ENCODE assay signal across 7 cellular contexts in the genomic region with DNA sequence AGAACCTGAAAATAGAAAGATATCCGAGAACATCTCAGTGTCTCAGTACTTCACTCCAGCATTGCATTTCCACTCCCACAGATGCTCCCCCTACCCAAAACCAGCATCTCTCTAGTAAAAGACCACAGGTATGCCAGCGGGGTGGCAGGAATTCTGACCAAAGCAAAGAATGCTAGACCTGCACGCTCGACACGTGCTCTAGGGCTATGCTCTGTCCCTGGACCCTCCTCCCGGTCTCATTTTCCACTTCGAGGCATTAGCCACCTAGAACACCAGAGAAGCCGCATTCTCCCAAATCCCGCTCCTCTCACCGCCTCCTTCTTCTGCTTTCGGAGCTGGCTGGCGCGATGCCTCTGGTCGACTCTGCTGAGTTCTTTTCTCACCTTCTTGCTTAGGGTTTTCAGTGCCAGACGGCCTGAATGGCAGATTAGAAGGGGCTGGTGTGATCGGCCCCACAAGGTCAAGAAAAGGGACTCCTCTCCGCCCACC. TPM values are rescaled to one million over a fixed set of nuclear protein-coding genes. Genes with fewer than 3 reads are reported as not detected.
A peak's percentile ranks its signal among the peaks of the same experiment; 100 is the strongest.
DNase-seq lines count a peak whose midpoint lies in the region; ATAC-seq and TF ChIP-seq lines count a peak whose summit lies in the region.

No MANE protein-coding gene starts in this region.

- POLR2A ChIA-PET in RWPE1 (lab: Yijun Ruan, JAX; ENCODE audit: low non-redundant PET) = interaction anchor here (0.5 to 1.3 kb wide), 6 partner anchors 12 to 420 kb away, joined by 3 to 5 read pairs (median 4); partner anchors contain the start of genes SMG6 and SRR

- H3K4me3 ChIP-seq in fibroblast of mammary gland (ENCODE audit: control insufficient read depth, low read depth, low read length) = peak overlapping the region; percentile 97
- peak overlapping the region; percentile 91 for H3K4me3 ChIP-seq in osteoblast (ENCODE audit: insufficient read depth, low read length)

- H3K4me1 ChIP-seq in osteoblast (ENCODE audit: insufficient read depth, low read length) = peaks cover 20% of the 10 kb centered on the region

- H3K27ac ChIP-seq in RWPE1 (peak overlapping the region; percentile 89), osteoblast (ENCODE audit: low read depth, low read length) (peak overlapping the region; percentile 67)

- peaks cover 46% of the 10 kb centered on the region for H3K36me3 ChIP-seq in osteoblast (ENCODE audit: insufficient read depth, low read length)

- peak; percentile 14 for ATAC-seq in GM18909 (IDR thresholded peaks at IDR 0.05; ENCODE audit: poor library complexity, unreplicated experiment)
- no peak for ATAC-seq in HG03442 (IDR thresholded peaks at IDR 0.05; ENCODE audit: unreplicated experiment)

- H3K79me2 ChIP-seq in osteoblast (ENCODE audit: insufficient read depth, low read length) = peaks cover 49% of the 10 kb centered on the region

- H4K20me1 ChIP-seq in osteoblast (ENCODE audit: insufficient read depth, low read length) = peaks cover 8% of the 10 kb centered on the region

- TF ChIP-seq CTCF in RWPE1 (conservative IDR thresholded peaks at IDR 0.05; ENCODE audit: low read depth) = no peak
- no peak for TF ChIP-seq CTCF in fibroblast of mammary gland (conservative IDR thresholded peaks at IDR 0.05; ENCODE audit: control insufficient read depth, insufficient read depth, low read depth, low read length)
- TF ChIP-seq CTCF in osteoblast (IDR thresholded peaks at IDR 0.05; ENCODE audit: extremely low read depth, low read depth, low read length) = no peak

- H3K9me3 ChIP-seq in osteoblast (ENCODE audit: low read depth, low read length) = no peaks in the 10 kb centered on the region

- CTCF ChIA-PET in RWPE1 (lab: Yijun Ruan, JAX) = interaction anchor here (0.6 to 2.1 kb wide), 4 partner anchors 17 to 61 kb away, joined by 3 to 9 read pairs (median 6); no protein-coding TSS in a partner anchor

- H3K27me3 ChIP-seq in osteoblast (ENCODE audit: insufficient read depth, low read length) = no peaks in the 10 kb centered on the region

- H3K4me2 ChIP-seq in osteoblast (ENCODE audit: insufficient read depth, low read length) = peak overlapping the region; percentile 97

- DNase-seq in RWPE1 (ENCODE audit: low spot score) (peak; percentile 20), fibroblast of mammary gland (ENCODE audit: low read depth) (no peak), osteoblast (ENCODE audit: insufficient read length, low spot score, missing footprints) (peak; percentile 80), NCI-H1694 (lab: John Stamatoyannopoulos, UW) (no peak), putamen (ENCODE audit: low spot score) (no peak)

- peak overlapping the region; percentile 91 for H2AFZ ChIP-seq in osteoblast (ENCODE audit: low read length)

RNA-seq across cellular contexts. Expression of gene TSR1, which starts 0.5 kb away (rescaled TPM):
- total RNA-seq in osteoblast = 37.7 and 42.0 TPM in 2 replicates

RNA-seq across cellular contexts. Expression of gene SGSM2, which starts 1.5 kb away (rescaled TPM):
- 35.4 and 37.3 TPM in 2 replicates for total RNA-seq in osteoblast

RNA-seq across cellular contexts. Expression of gene SRR, which starts 32.0 kb away (rescaled TPM):
- 20.6 and 22.4 TPM in 2 replicates for total RNA-seq in osteoblast

RNA-seq across cellular contexts. Expression of gene SMG6, which starts 32.2 kb away (rescaled TPM):
- 35.9 and 42.7 TPM in 2 replicates for total RNA-seq in osteoblast

Comparison
In these comparisons a context has a peak if more than half of its experiments do, and no peak if none do; other contexts are left out.
1. DNase-seq: peak in RWPE1 (single experiment) and osteoblast (single experiment); none in fibroblast of mammary gland (single experiment), NCI-H1694 (single experiment) and putamen (single experiment).